In genomic region chr6:53065266-53066058, GRCh38 we compare ENCODE assay signal across 1 cellular context.
TF ChIP-seq lines count a peak whose summit lies in the region.

TSS of gene FBXO9 (plus strand) at chr6:53065404. CDS start at chr6:53065790, 386 bp downstream.

TF ChIP-seq in A549, 52 proteins besides CTCF, POLR2A, EP300 and RAD21 (continued from another document):
- TF ChIP-seq RFX5 (IDR thresholded peaks at IDR 0.05): no peak
- 0 out of 2 replicates have a peak, but pooled peaks have one; percentile 33 for TF ChIP-seq KDM1A (IDR thresholded peaks at IDR 0.05; ENCODE audit: low read depth)
- TF ChIP-seq HEYL (CRISPR knock-in tag; IDR thresholded peaks at IDR 0.05): no peak
- no peak for TF ChIP-seq BHLHE40 (IDR thresholded peaks at IDR 0.05; ENCODE audit: low read depth, low read length)
- TF ChIP-seq JUNB (IDR thresholded peaks at IDR 0.05): no peak
- TF ChIP-seq, protein P1, sequence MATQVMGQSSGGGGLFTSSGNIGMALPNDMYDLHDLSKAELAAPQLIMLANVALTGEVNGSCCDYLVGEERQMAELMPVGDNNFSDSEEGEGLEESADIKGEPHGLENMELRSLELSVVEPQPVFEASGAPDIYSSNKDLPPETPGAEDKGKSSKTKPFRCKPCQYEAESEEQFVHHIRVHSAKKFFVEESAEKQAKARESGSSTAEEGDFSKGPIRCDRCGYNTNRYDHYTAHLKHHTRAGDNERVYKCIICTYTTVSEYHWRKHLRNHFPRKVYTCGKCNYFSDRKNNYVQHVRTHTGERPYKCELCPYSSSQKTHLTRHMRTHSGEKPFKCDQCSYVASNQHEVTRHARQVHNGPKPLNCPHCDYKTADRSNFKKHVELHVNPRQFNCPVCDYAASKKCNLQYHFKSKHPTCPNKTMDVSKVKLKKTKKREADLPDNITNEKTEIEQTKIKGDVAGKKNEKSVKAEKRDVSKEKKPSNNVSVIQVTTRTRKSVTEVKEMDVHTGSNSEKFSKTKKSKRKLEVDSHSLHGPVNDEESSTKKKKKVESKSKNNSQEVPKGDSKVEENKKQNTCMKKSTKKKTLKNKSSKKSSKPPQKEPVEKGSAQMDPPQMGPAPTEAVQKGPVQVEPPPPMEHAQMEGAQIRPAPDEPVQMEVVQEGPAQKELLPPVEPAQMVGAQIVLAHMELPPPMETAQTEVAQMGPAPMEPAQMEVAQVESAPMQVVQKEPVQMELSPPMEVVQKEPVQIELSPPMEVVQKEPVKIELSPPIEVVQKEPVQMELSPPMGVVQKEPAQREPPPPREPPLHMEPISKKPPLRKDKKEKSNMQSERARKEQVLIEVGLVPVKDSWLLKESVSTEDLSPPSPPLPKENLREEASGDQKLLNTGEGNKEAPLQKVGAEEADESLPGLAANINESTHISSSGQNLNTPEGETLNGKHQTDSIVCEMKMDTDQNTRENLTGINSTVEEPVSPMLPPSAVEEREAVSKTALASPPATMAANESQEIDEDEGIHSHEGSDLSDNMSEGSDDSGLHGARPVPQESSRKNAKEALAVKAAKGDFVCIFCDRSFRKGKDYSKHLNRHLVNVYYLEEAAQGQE (IDR thresholded peaks at IDR 0.05): no peak
- no peak for TF ChIP-seq EHF (CRISPR knock-in tag; IDR thresholded peaks at IDR 0.05)
- TF ChIP-seq SREBF2 (IDR thresholded peaks at IDR 0.05): no peak
- no peak for TF ChIP-seq EHMT2 (IDR thresholded peaks at IDR 0.05; ENCODE audit: low read depth)
- TF ChIP-seq CHD2 (IDR thresholded peaks at IDR 0.05; ENCODE audit: low read length, partially characterized antibody): no peak
- no peak for TF ChIP-seq CBX8 (IDR thresholded peaks at IDR 0.05)
- no peak for TF ChIP-seq USF2 (IDR thresholded peaks at IDR 0.05)
- no peak for TF ChIP-seq MAZ (IDR thresholded peaks at IDR 0.05; ENCODE audit: borderline replicate concordance, low read depth, low read length)
- no peak for TF ChIP-seq FOSB (CRISPR knock-in tag; IDR thresholded peaks at IDR 0.05)
- TF ChIP-seq RARB (CRISPR knock-in tag; IDR thresholded peaks at IDR 0.05): no peak
- no peak for TF ChIP-seq ZC3H11A (IDR thresholded peaks at IDR 0.05)
- TF ChIP-seq ZFP36 (IDR thresholded peaks at IDR 0.05; ENCODE audit: borderline replicate concordance, partially characterized antibody): no peak
- TF ChIP-seq CEBPB (IDR thresholded peaks at IDR 0.05): no peak
- TF ChIP-seq GATA3 (IDR thresholded peaks at IDR 0.05; ENCODE audit: borderline replicate concordance): no peak
- TF ChIP-seq HDAC2 (IDR thresholded peaks at IDR 0.05): no peak
- TF ChIP-seq HMGXB4 (CRISPR knock-in tag; IDR thresholded peaks at IDR 0.05; ENCODE audit: borderline replicate concordance): no peak
- TF ChIP-seq TP53 (CRISPR knock-in tag; IDR thresholded peaks at IDR 0.05): no peak
- TF ChIP-seq ESRRA (IDR thresholded peaks at IDR 0.05; ENCODE audit: borderline replicate concordance, low read length): no peak
- no peak for TF ChIP-seq MAFK (IDR thresholded peaks at IDR 0.05; ENCODE audit: partially characterized antibody)
- TF ChIP-seq, protein P2, sequence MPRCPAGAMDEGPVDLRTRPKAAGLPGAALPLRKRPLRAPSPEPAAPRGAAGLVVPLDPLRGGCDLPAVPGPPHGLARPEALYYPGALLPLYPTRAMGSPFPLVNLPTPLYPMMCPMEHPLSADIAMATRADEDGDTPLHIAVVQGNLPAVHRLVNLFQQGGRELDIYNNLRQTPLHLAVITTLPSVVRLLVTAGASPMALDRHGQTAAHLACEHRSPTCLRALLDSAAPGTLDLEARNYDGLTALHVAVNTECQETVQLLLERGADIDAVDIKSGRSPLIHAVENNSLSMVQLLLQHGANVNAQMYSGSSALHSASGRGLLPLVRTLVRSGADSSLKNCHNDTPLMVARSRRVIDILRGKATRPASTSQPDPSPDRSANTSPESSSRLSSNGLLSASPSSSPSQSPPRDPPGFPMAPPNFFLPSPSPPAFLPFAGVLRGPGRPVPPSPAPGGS (IDR thresholded peaks at IDR 0.05): 0 out of 3 replicates have a peak, but pooled peaks have one; percentile 42
- TF ChIP-seq RCOR1 (IDR thresholded peaks at IDR 0.05; ENCODE audit: low read depth, low read length): no peak
- no peak for TF ChIP-seq ZSCAN20 (CRISPR knock-in tag; IDR thresholded peaks at IDR 0.05)
- no peak for TF ChIP-seq RNF2 (IDR thresholded peaks at IDR 0.05; ENCODE audit: borderline replicate concordance, low read depth)
- TF ChIP-seq ZNF302 (CRISPR knock-in tag; IDR thresholded peaks at IDR 0.05): no peak
- no peak for TF ChIP-seq MYC (IDR thresholded peaks at IDR 0.05; ENCODE audit: borderline replicate concordance, low read length)
- no peak for TF ChIP-seq HOXA7 (CRISPR knock-in tag; IDR thresholded peaks at IDR 0.05)
